In genomic region chr14:92106095-92106937, GRCh38 we compare ENCODE assay signal across 8 cellular contexts. TPM values are rescaled to one million over a fixed set of nuclear protein-coding genes. Genes with fewer than 3 reads are reported as not detected.
DNase-seq lines count a peak whose midpoint lies in the region; ATAC-seq and TF ChIP-seq lines count a peak whose summit lies in the region.

ATXN3 (minus strand) TSS chr14:92106582; CDS start chr14:92106552, 30 bp downstream.

- H3K27me3 Mint-ChIP-seq in T-helper 17 cell: no peaks in the 10 kb centered on the region

- peak; percentile 73 for TF ChIP-seq POLR2A in GM15510 (IDR thresholded peaks at IDR 0.05; ENCODE audit: borderline replicate concordance, extremely low read depth, insufficient read length)
- peak; percentile 49 to 65 for TF ChIP-seq POLR2A in uterus (IDR thresholded peaks at IDR 0.05)

- no peaks in the 10 kb centered on the region for H3K9me3 ChIP-seq in T-helper 17 cell (ENCODE audit: control insufficient read depth, low read length, poor library complexity, severe bottlenecking)
- H3K9me3 ChIP-seq in right cardiac atrium (ENCODE audit: control insufficient read depth, low read length): no peaks in the 10 kb centered on the region
- no peaks in the 10 kb centered on the region for H3K9me3 ChIP-seq in uterus

- H3K36me3 ChIP-seq in uterus: no peaks in the 10 kb centered on the region

- H3K27ac ChIP-seq in angular gyrus (ENCODE audit: low read depth, low read length) (peak within 1 kb of the TSS; percentile 95), right cardiac atrium (ENCODE audit: low read length) (peak within 1 kb of the TSS; percentile 51), uterus (peak within 1 kb of the TSS; percentile 96 to 98)

- peak; percentile 78 to 85 (median 80) for TF ChIP-seq CTCF in uterus (IDR thresholded peaks at IDR 0.05)

- peak within 1 kb of the TSS; percentile 96 for H3K27ac Mint-ChIP-seq in T-helper 17 cell

- H3K36me3 Mint-ChIP-seq in T-helper 17 cell (ENCODE audit: low read depth): no peaks in the 10 kb centered on the region

- H3K27me3 ChIP-seq in right cardiac atrium (ENCODE audit: control insufficient read depth, insufficient read depth) (no peaks in the 10 kb centered on the region), uterus (no peaks in the 10 kb centered on the region)

- peak; percentile 89 for ATAC-seq in HG02885 (IDR thresholded peaks at IDR 0.05; ENCODE audit: poor library complexity, unreplicated experiment)
- peak; percentile 95 for ATAC-seq in T-helper 17 cell
- ATAC-seq in right cardiac atrium: peak; percentile 97

- peak within 1 kb of the TSS; percentile 99 for H3K4me3 Mint-ChIP-seq in T-helper 17 cell

- H3K4me1 Mint-ChIP-seq in T-helper 17 cell: peaks cover 27% of the 10 kb centered on the region

- intact Hi-C loops in right cardiac atrium (cut with DNase I): no loop called here
- intact Hi-C loops in uterus (cut with DNase I; ENCODE audit: low total_unique reads): no loop called here

- H3K4me3 ChIP-seq in right cardiac atrium (ENCODE audit: low read length): peak within 1 kb of the TSS; percentile 80
- H3K4me3 ChIP-seq in uterus: peak within 1 kb of the TSS; percentile 77 to 81

- WGBS in right cardiac atrium: under 1% methylated on average over 66 of the region's 66 CpGs

- peak; percentile 99 for DNase-seq in NCI-H1694 treated with DMSO at 0.1 percent for 48 hours (lab: John Stamatoyannopoulos, UW)
- DNase-seq in T-helper 17 cell: peak; percentile 87 to 94 (median 93)
- DNase-seq in right cardiac atrium: peak; percentile 98 to 99 (median 99)
- DNase-seq in pulmonary artery endothelial cell (ENCODE audit: low read depth, low spot score): peak; percentile 96
- DNase-seq in uterus: peak; percentile 95 to 98

- peaks cover 8% of the 10 kb centered on the region for H3K4me1 ChIP-seq in right cardiac atrium (ENCODE audit: control insufficient read depth, insufficient read depth, low read length)
- peaks cover 5 to 11% of the 10 kb centered on the region in 2 donors for H3K4me1 ChIP-seq in uterus

RNA-seq across cellular contexts. Expression of gene ATXN3, which starts in this region (rescaled TPM):
- total RNA-seq in T-helper 17 cell (10 to 100 TPM; 28.0 to 31.2 TPM), right cardiac atrium (10 to 100 TPM; 16.4 to 24.3 (median 21.7) TPM), pulmonary artery endothelial cell (41.7 and 45.5 TPM in 2 replicates), uterus (100 to 1,000 TPM in 3 of 4 donors, 10 to 100 TPM in 1; 47.5 to 166 (median 121) TPM)
- 9.6 TPM for polyA plus RNA-seq in right cardiac atrium

Comparison
In these comparisons a context has a peak if more than half of its experiments do, and no peak if none do; other contexts are left out.
1. Peak in every context shown above with its lines: DNase-seq, ATAC-seq, H3K4me3 ChIP-seq and H3K27ac ChIP-seq.